19 cellular contexts compared by ENCODE assay signal in genomic region chr4:22372958-22373357, GRCh38.
"Had no signal": no experiment of that assay in that cellular context is flagged by ENCODE, and none has a peak within 500 bp of the region (broad histone marks: within the 10 kb centered on the region; RNA-seq: fewer than 3 reads in every experiment).

No MANE protein-coding gene starts in this region.

- H3K36me3 ChIP-seq: heart left ventricle, right lobe of liver, suprapubic skin, thyroid gland, upper lobe of left lung, uterus had no signal

- H3K9me3 ChIP-seq: heart left ventricle, psoas muscle, right lobe of liver, thyroid gland, upper lobe of left lung, uterus had no signal

- H3K27me3 ChIP-seq: heart left ventricle, right lobe of liver, suprapubic skin, thyroid gland, upper lobe of left lung, uterus had no signal

- H3K4me1 Mint-ChIP-seq: nephron; stimulated activated effector memory CD8-positive, alpha-beta T cell treated with anti-CD3 and anti-CD28 coated beads, Interleukin-12 subunit alpha, Interleukin-12 subunit beta, amount 100 ng/mL, for 72 hours had no signal

- H3K4me1 ChIP-seq: heart left ventricle, psoas muscle, right lobe of liver, suprapubic skin, thyroid gland, upper lobe of left lung, uterus had no signal

- H3K4me3 ChIP-seq: heart left ventricle, psoas muscle, right lobe of liver, suprapubic skin, thyroid gland, upper lobe of left lung, uterus had no signal

- H3K4me3 Mint-ChIP-seq: naive B cell; nephron; stimulated activated effector memory CD8-positive, alpha-beta T cell treated with anti-CD3 and anti-CD28 coated beads, Interleukin-12 subunit alpha, Interleukin-12 subunit beta, amount 100 ng/mL, for 72 hours had no signal

- H3K27me3 Mint-ChIP-seq: naive B cell had no signal

- H3K36me3 Mint-ChIP-seq: naive B cell; stimulated activated effector memory CD8-positive, alpha-beta T cell treated with anti-CD3 and anti-CD28 coated beads, Interleukin-12 subunit alpha, Interleukin-12 subunit beta, amount 100 ng/mL, for 72 hours had no signal

- DNase-seq: dermis blood vessel endothelial cell; effector CD8-positive, alpha-beta T cell; heart left ventricle; hippocampal formation; mesendoderm; naive B cell; psoas muscle; retina; right lobe of liver; stimulated activated CD4-positive, alpha-beta T cell treated with anti-CD3 and anti-CD28 coated beads, Interleukin-4, amount 100 ng/mL, for 1 hour; stimulated activated CD8-positive, alpha-beta memory T cell treated with anti-CD3 and anti-CD28 coated beads, Interleukin-4, amount 100 ng/mL, for 48 hours; stimulated activated naive CD8-positive, alpha-beta T cell treated with anti-CD3 and anti-CD28 coated beads, Interleukin-15, Interleukin-2, amounts not matched to agents 100 U/mL and 50 U/mL, for 24 hours; thyroid gland; upper lobe of left lung; uterus had no signal

- H3K27ac ChIP-seq: heart left ventricle, psoas muscle, right lobe of liver, suprapubic skin, thyroid gland, upper lobe of left lung, uterus had no signal

- ATAC-seq: esophagus mucosa; heart left ventricle; psoas muscle; right lobe of liver; stimulated activated effector memory CD8-positive, alpha-beta T cell treated with anti-CD3 and anti-CD28 coated beads, Interleukin-12 subunit alpha, Interleukin-12 subunit beta, amount 100 ng/mL, for 72 hours; stimulated activated naive CD8-positive, alpha-beta T cell treated with anti-CD3 and anti-CD28 coated beads, Interleukin-15, Interleukin-2, amounts not matched to agents 100 U/mL and 50 U/mL, for 24 hours had no signal

- H3K27ac Mint-ChIP-seq: naive B cell; nephron; stimulated activated effector memory CD8-positive, alpha-beta T cell treated with anti-CD3 and anti-CD28 coated beads, Interleukin-12 subunit alpha, Interleukin-12 subunit beta, amount 100 ng/mL, for 72 hours had no signal
